Comparison of ENCODE assay signal across 16 cellular contexts in the genomic region with DNA sequence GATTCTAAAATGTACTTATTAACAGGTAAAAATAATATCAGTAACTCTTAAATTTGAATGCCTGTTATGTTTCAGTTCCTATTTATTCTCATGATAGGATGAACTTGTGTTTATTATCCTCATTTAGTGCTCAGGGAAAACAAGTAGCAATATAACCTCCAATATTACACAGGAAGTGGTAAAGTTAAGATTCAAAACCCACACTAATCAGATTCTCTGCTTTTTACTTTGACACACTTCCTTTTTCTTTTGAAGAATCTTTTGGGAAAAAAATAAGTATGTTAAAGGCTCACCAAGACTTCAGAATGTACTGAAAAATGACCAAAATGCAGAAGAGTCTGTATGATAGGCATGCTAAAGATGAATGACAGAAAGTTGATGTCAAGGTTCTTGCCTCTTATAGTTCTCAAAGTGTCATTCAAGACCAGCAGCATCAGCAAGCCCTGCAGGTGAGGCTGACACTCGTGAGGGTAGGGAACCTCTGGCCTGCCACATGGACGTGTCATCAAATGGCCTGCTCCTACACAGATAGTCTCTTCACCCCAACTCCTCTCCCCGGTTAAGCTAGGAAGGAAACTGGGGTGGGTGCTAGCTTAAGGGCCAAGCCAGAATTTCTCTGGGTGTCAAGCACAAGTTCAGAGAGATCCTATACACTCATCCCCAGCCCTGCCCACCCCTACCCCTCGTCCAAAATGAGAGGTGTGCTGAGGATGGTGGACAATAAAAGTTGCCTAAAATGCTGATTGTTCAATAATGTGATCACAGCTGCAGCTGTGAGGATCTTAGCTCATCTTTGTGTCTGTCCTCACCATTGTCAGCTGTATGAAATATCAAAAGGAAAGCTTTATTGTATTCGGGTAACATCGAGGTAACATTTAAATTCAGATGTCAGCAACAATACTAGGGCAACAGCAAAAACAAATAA. TPM values are rescaled to one million over a fixed set of nuclear protein-coding genes. Genes with fewer than 3 reads are reported as not detected.
DNase-seq lines count a peak whose midpoint lies in the region; ATAC-seq and TF ChIP-seq lines count a peak whose summit lies in the region.
"Had no signal": no experiment of that assay in that cellular context is flagged by ENCODE, and none has a peak within 500 bp of the region (broad histone marks: within the 10 kb centered on the region; RNA-seq: fewer than 3 reads in every experiment).

No MANE protein-coding gene starts in this region.

- H3K27ac ChIP-seq in PC-3 (ENCODE audit: low read length), result peak overlapping the region; percentile 25
- H3K27ac ChIP-seq: thoracic aorta had no signal

- H3K79me2 ChIP-seq in PC-3 (ENCODE audit: low read length), result no peaks in the 10 kb centered on the region

- peaks cover 22% of the 10 kb centered on the region for H3K4me1 Mint-ChIP-seq in activated naive CD8-positive, alpha-beta T cell treated with anti-CD3 and anti-CD28 coated beads for 36 hours
- H3K4me1 Mint-ChIP-seq in stimulated activated naive CD8-positive, alpha-beta T cell treated with anti-CD3 and anti-CD28 coated beads, Interleukin-15, Interleukin-2, amounts not matched to agents 100 ng/mL and 50 ng/mL, for 24 hours (ENCODE audit: low read depth), result peaks cover 26% of the 10 kb centered on the region
- H3K4me1 Mint-ChIP-seq: nephron progenitor cell had no signal

- H3K9ac ChIP-seq in PC-3 (ENCODE audit: low read length), result no peak overlapping the region

- H3K9me3 Mint-ChIP-seq in activated naive CD8-positive, alpha-beta T cell treated with anti-CD3 and anti-CD28 coated beads for 36 hours, result no peaks in the 10 kb centered on the region
- H3K9me3 Mint-ChIP-seq in stimulated activated naive CD8-positive, alpha-beta T cell treated with anti-CD3 and anti-CD28 coated beads, Interleukin-15, Interleukin-2, amounts not matched to agents 100 ng/mL and 50 ng/mL, for 24 hours, result no peaks in the 10 kb centered on the region
- H3K9me3 Mint-ChIP-seq: nephron progenitor cell had no signal

- POLR2A ChIA-PET in PC-3 (lab: Charles Lee; ENCODE audit: unreplicated experiment), result interaction anchor here (0.7 kb wide), 2 partner anchors 17 to 256 kb away, joined by 5 to 13 read pairs; no protein-coding TSS in a partner anchor

- H3K4me2 ChIP-seq in PC-3 (ENCODE audit: low read length), result peak overlapping the region; percentile 48

- BruUV-seq in PC-3 (replicated peaks; lab: Mats Ljungman, UMichigan), result no TSS peak

- H3K4me3 ChIP-seq in PC-3 (ENCODE audit: low read length), result no peak overlapping the region
- H3K4me3 ChIP-seq: thoracic aorta had no signal

- in situ Hi-C loops in GM13976 (cut with MboI; ENCODE audit: low sequenced_read_pairs, unreplicated experiment), result loop anchor here (25.0 kb wide), 1 partner anchor 278 kb away; no protein-coding TSS in a partner anchor

- CTCF ChIA-PET in PC-3 (lab: Charles Lee), result interaction anchor here (0.7 to 2.0 kb wide), 2 partner anchors 188 to 1031 kb away, joined by 6 read pairs; no protein-coding TSS in a partner anchor

- no peaks in the 10 kb centered on the region for H3K36me3 Mint-ChIP-seq in activated naive CD8-positive, alpha-beta T cell treated with anti-CD3 and anti-CD28 coated beads for 36 hours
- H3K36me3 Mint-ChIP-seq in stimulated activated naive CD8-positive, alpha-beta T cell treated with anti-CD3 and anti-CD28 coated beads, Interleukin-15, Interleukin-2, amounts not matched to agents 100 ng/mL and 50 ng/mL, for 24 hours (ENCODE audit: low read depth), result no peaks in the 10 kb centered on the region

- no peaks in the 10 kb centered on the region for H3K36me3 ChIP-seq in PC-3 (ENCODE audit: low read depth, low read length)
- H3K36me3 ChIP-seq: thoracic aorta had no signal

- no peaks in the 10 kb centered on the region for H3K27me3 ChIP-seq in PC-3 (ENCODE audit: low read length)

- ATAC-seq in PC-3 (peak; percentile 6; the same call in 1 of the 2 replicates), HG02840 (IDR thresholded peaks at IDR 0.05; ENCODE audit: low FRiP score, unreplicated experiment) (no peak)

- H2AFZ ChIP-seq in PC-3 (ENCODE audit: low read length), result 0 out of 2 replicates have a peak overlapping the region, but pooled peaks have one; percentile 3

- H3F3A ChIP-seq in PC-3 (ENCODE audit: low read length, unreplicated experiment), result no peaks in the 10 kb centered on the region

- H3K27me3 Mint-ChIP-seq in activated naive CD8-positive, alpha-beta T cell treated with anti-CD3 and anti-CD28 coated beads for 36 hours, result no peaks in the 10 kb centered on the region
- H3K27me3 Mint-ChIP-seq in stimulated activated naive CD8-positive, alpha-beta T cell treated with anti-CD3 and anti-CD28 coated beads, Interleukin-15, Interleukin-2, amounts not matched to agents 100 ng/mL and 50 ng/mL, for 24 hours, result no peaks in the 10 kb centered on the region

- H3K4me3 Mint-ChIP-seq in activated naive CD8-positive, alpha-beta T cell treated with anti-CD3 and anti-CD28 coated beads for 36 hours, result no peak overlapping the region
- peak overlapping the region; percentile 3 for H3K4me3 Mint-ChIP-seq in stimulated activated naive CD8-positive, alpha-beta T cell treated with anti-CD3 and anti-CD28 coated beads, Interleukin-15, Interleukin-2, amounts not matched to agents 100 ng/mL and 50 ng/mL, for 24 hours
- H3K4me3 Mint-ChIP-seq: nephron progenitor cell had no signal

- intact Hi-C loops in PC-3 (cut with micrococcal nuclease), result loop anchor here (5.0 to 10.0 kb wide), 3 partner anchors 347 to 662 kb away; no protein-coding TSS in a partner anchor

- peaks cover 29% of the 10 kb centered on the region for H3K4me1 ChIP-seq in PC-3 (ENCODE audit: insufficient read depth, low read length)

- H3K27ac Mint-ChIP-seq in activated naive CD8-positive, alpha-beta T cell treated with anti-CD3 and anti-CD28 coated beads for 36 hours, result peak overlapping the region; percentile 14
- H3K27ac Mint-ChIP-seq in stimulated activated naive CD8-positive, alpha-beta T cell treated with anti-CD3 and anti-CD28 coated beads, Interleukin-15, Interleukin-2, amounts not matched to agents 100 ng/mL and 50 ng/mL, for 24 hours, result peak overlapping the region; percentile 32
- H3K27ac Mint-ChIP-seq: nephron progenitor cell had no signal

- TF ChIP-seq CTCF in PC-3 (conservative IDR thresholded peaks at IDR 0.05; ENCODE audit: low read depth, low read length) (no peak), GM13976 (IDR thresholded peaks at IDR 0.05; ENCODE audit: borderline replicate concordance, control extremely low read depth, extremely low read depth, insufficient read depth, missing control alignments) (no peak)

- peak; percentile 30 for DNase-seq in activated T-cell treated with anti-CD3 and anti-CD28 coated beads, Interleukin-2, amount 50 U/mL, for 1 hour
- DNase-seq in activated T-cell treated with anti-CD3 and anti-CD28 coated beads for 4 hours (no peak), PC-3 (no peak), GM13976 (ENCODE audit: low spot score) (no peak), DMS53 treated with DMSO at 0.1 percent for 48 hours (lab: John Stamatoyannopoulos, UW; ENCODE audit: unreplicated experiment) (no peak)
- DNase-seq in activated naive CD8-positive, alpha-beta T cell treated with anti-CD3 and anti-CD28 coated beads for 36 hours, result no peak
- DNase-seq: amniotic stem cell, nephron progenitor cell had no signal

- no peaks in the 10 kb centered on the region for H3K9me2 ChIP-seq in PC-3 (replicated peaks; ENCODE audit: low read length)

- no peaks in the 10 kb centered on the region for H4K20me1 ChIP-seq in PC-3 (ENCODE audit: low read length)

- H3K9me3 ChIP-seq in PC-3 (ENCODE audit: low read length), result no peaks in the 10 kb centered on the region
- H3K9me3 ChIP-seq: thoracic aorta had no signal

RNA-seq across cellular contexts. Expression of a gene that starts 6.3 kb away (rescaled TPM):
- total RNA-seq in PC-3 (2014; rRNA removed), result not detected in 2 replicates
- not detected for total RNA-seq in activated naive CD8-positive, alpha-beta T cell treated with anti-CD3 and anti-CD28 coated beads for 36 hours
- total RNA-seq: activated CD8-positive, alpha-beta memory T cell treated with anti-CD3 and anti-CD28 coated beads for 36 hours; epithelial cell of proximal tubule; glomerular endothelial cell; HT1080; T-helper 2 cell treated with Interferon-gamma antibody and Interleukin-4, amounts not matched to agents 100 ng/mL and 5 ng/mL, for 36 hours; thoracic aorta had no signal

RNA-seq across cellular contexts. Expression of a gene that starts 22.5 kb away (rescaled TPM):
- total RNA-seq in PC-3 (2014; rRNA removed), result 20.2 and 22.5 TPM in 2 replicates
- 1 to 10 TPM; 5.9 to 6.0 TPM for total RNA-seq in activated naive CD8-positive, alpha-beta T cell treated with anti-CD3 and anti-CD28 coated beads for 36 hours
